1 cellular context compared by ENCODE assay signal in genomic region chr13:75329723-75330122, GRCh38.
TF ChIP-seq lines count a peak whose summit lies in the region.

No MANE protein-coding gene starts in this region.

TF ChIP-seq in HepG2, 621 proteins besides CTCF, POLR2A, EP300 and RAD21:
- no peak for TF ChIP-seq SOX13 (IDR thresholded peaks at IDR 0.05)
- TF ChIP-seq SOX13 (CRISPR knock-in tag; conservative IDR thresholded peaks at IDR 0.05 in 1 of 2, IDR thresholded peaks at IDR 0.05 in 1 of 2): peak in 1 of 2 experiments; percentile 76; a peak in 2 of 4 replicates
- no peak for TF ChIP-seq ZNF816 (CRISPR knock-in tag; IDR thresholded peaks at IDR 0.05; ENCODE audit: borderline replicate concordance)
- TF ChIP-seq GATAD2A (CRISPR knock-in tag; IDR thresholded peaks at IDR 0.05): peak; percentile 27; the same call in 1 of the 2 replicates
- peak; percentile 37; the same call in 1 of the 2 replicates for TF ChIP-seq ZNF331 (CRISPR knock-in tag; IDR thresholded peaks at IDR 0.05)
- no peak for TF ChIP-seq ZNF558 (CRISPR knock-in tag; IDR thresholded peaks at IDR 0.05; ENCODE audit: borderline replicate concordance)
- peak; percentile 62 for TF ChIP-seq HNF4A (CRISPR knock-in tag; IDR thresholded peaks at IDR 0.05)
- TF ChIP-seq TEAD3 (CRISPR knock-in tag; optimal IDR thresholded peaks at IDR 0.05; ENCODE audit: borderline replicate concordance): peak; percentile 14
- peak; percentile 88 for TF ChIP-seq CEBPB (IDR thresholded peaks at IDR 0.05; ENCODE audit: borderline replicate concordance, low read depth, low read length)
- peak; percentile 34 for TF ChIP-seq RBM22 (optimal IDR thresholded peaks at IDR 0.05; ENCODE audit: low read length)
- TF ChIP-seq, protein P1, sequence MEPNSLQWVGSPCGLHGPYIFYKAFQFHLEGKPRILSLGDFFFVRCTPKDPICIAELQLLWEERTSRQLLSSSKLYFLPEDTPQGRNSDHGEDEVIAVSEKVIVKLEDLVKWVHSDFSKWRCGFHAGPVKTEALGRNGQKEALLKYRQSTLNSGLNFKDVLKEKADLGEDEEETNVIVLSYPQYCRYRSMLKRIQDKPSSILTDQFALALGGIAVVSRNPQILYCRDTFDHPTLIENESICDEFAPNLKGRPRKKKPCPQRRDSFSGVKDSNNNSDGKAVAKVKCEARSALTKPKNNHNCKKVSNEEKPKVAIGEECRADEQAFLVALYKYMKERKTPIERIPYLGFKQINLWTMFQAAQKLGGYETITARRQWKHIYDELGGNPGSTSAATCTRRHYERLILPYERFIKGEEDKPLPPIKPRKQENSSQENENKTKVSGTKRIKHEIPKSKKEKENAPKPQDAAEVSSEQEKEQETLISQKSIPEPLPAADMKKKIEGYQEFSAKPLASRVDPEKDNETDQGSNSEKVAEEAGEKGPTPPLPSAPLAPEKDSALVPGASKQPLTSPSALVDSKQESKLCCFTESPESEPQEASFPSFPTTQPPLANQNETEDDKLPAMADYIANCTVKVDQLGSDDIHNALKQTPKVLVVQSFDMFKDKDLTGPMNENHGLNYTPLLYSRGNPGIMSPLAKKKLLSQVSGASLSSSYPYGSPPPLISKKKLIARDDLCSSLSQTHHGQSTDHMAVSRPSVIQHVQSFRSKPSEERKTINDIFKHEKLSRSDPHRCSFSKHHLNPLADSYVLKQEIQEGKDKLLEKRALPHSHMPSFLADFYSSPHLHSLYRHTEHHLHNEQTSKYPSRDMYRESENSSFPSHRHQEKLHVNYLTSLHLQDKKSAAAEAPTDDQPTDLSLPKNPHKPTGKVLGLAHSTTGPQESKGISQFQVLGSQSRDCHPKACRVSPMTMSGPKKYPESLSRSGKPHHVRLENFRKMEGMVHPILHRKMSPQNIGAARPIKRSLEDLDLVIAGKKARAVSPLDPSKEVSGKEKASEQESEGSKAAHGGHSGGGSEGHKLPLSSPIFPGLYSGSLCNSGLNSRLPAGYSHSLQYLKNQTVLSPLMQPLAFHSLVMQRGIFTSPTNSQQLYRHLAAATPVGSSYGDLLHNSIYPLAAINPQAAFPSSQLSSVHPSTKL (CRISPR knock-in tag; IDR thresholded peaks at IDR 0.05): peak; percentile 39; the same call in 1 of the 2 replicates
- TF ChIP-seq HNF4G (IDR thresholded peaks at IDR 0.05; ENCODE audit: borderline replicate concordance, low read depth, low read length): peak; percentile 56; the same call in 1 of the 2 replicates
- no peak for TF ChIP-seq HNF4G (CRISPR knock-in tag; IDR thresholded peaks at IDR 0.05; ENCODE audit: borderline replicate concordance, low read depth)
- no peak for TF ChIP-seq KAT7 (CRISPR knock-in tag; IDR thresholded peaks at IDR 0.05; ENCODE audit: borderline replicate concordance)
- TF ChIP-seq, protein P2, sequence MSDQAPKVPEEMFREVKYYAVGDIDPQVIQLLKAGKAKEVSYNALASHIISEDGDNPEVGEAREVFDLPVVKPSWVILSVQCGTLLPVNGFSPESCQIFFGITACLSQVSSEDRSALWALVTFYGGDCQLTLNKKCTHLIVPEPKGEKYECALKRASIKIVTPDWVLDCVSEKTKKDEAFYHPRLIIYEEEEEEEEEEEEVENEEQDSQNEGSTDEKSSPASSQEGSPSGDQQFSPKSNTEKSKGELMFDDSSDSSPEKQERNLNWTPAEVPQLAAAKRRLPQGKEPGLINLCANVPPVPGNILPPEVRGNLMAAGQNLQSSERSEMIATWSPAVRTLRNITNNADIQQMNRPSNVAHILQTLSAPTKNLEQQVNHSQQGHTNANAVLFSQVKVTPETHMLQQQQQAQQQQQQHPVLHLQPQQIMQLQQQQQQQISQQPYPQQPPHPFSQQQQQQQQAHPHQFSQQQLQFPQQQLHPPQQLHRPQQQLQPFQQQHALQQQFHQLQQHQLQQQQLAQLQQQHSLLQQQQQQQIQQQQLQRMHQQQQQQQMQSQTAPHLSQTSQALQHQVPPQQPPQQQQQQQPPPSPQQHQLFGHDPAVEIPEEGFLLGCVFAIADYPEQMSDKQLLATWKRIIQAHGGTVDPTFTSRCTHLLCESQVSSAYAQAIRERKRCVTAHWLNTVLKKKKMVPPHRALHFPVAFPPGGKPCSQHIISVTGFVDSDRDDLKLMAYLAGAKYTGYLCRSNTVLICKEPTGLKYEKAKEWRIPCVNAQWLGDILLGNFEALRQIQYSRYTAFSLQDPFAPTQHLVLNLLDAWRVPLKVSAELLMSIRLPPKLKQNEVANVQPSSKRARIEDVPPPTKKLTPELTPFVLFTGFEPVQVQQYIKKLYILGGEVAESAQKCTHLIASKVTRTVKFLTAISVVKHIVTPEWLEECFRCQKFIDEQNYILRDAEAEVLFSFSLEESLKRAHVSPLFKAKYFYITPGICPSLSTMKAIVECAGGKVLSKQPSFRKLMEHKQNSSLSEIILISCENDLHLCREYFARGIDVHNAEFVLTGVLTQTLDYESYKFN (CRISPR knock-in tag; conservative IDR thresholded peaks at IDR 0.05): 0 out of 2 replicates have a peak, but pooled peaks have one; percentile 29
- TF ChIP-seq ZNF646 (CRISPR knock-in tag; IDR thresholded peaks at IDR 0.05): peak; percentile 80; the same call in 1 of the 2 replicates
- no peak for TF ChIP-seq MAFK (conservative IDR thresholded peaks at IDR 0.05 in 1 of 2, IDR thresholded peaks at IDR 0.05 in 1 of 2; ENCODE audit: low read length in 2 of 2)
- TF ChIP-seq CEBPG (CRISPR knock-in tag; IDR thresholded peaks at IDR 0.05): peak; percentile 87
- TF ChIP-seq SOX5 (CRISPR knock-in tag; IDR thresholded peaks at IDR 0.05; ENCODE audit: borderline replicate concordance): peak; percentile 68
- TF ChIP-seq, protein P3, sequence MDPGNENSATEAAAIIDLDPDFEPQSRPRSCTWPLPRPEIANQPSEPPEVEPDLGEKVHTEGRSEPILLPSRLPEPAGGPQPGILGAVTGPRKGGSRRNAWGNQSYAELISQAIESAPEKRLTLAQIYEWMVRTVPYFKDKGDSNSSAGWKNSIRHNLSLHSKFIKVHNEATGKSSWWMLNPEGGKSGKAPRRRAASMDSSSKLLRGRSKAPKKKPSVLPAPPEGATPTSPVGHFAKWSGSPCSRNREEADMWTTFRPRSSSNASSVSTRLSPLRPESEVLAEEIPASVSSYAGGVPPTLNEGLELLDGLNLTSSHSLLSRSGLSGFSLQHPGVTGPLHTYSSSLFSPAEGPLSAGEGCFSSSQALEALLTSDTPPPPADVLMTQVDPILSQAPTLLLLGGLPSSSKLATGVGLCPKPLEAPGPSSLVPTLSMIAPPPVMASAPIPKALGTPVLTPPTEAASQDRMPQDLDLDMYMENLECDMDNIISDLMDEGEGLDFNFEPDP (CRISPR knock-in tag; conservative IDR thresholded peaks at IDR 0.05): no peak
- TF ChIP-seq ZBTB26 (CRISPR knock-in tag; IDR thresholded peaks at IDR 0.05; ENCODE audit: borderline replicate concordance): peak; percentile 90
- TF ChIP-seq POGZ (CRISPR knock-in tag; IDR thresholded peaks at IDR 0.05): 0 out of 2 replicates have a peak, but pooled peaks have one; percentile 30
- TF ChIP-seq NR2F6 (IDR thresholded peaks at IDR 0.05): no peak
- peak; percentile 46; the same call in 1 of the 2 replicates for TF ChIP-seq NR2F6 (CRISPR knock-in tag; IDR thresholded peaks at IDR 0.05)
- TF ChIP-seq, protein P4, sequence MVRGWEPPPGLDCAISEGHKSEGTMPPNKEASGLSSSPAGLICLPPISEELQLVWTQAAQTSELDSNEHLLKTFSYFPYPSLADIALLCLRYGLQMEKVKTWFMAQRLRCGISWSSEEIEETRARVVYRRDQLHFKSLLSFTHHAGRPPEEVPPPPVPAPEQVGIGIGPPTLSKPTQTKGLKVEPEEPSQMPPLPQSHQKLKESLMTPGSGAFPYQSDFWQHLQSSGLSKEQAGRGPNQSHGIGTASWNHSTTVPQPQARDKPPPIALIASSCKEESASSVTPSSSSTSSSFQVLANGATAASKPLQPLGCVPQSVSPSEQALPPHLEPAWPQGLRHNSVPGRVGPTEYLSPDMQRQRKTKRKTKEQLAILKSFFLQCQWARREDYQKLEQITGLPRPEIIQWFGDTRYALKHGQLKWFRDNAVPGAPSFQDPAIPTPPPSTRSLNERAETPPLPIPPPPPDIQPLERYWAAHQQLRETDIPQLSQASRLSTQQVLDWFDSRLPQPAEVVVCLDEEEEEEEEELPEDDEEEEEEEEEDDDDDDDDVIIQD (CRISPR knock-in tag; IDR thresholded peaks at IDR 0.05; ENCODE audit: low read depth): peak; percentile 36; the same call in 1 of the 2 replicates
- TF ChIP-seq ZBTB43 (CRISPR knock-in tag; conservative IDR thresholded peaks at IDR 0.05): peak; percentile 89
- TF ChIP-seq PPARG (CRISPR knock-in tag; conservative IDR thresholded peaks at IDR 0.05): 0 out of 2 replicates have a peak, but pooled peaks have one; percentile 25
- TF ChIP-seq ZNF3 (CRISPR knock-in tag; IDR thresholded peaks at IDR 0.05): peak; percentile 61; the same call in 1 of the 2 replicates
- no peak for TF ChIP-seq SOX6 (IDR thresholded peaks at IDR 0.05)
- TF ChIP-seq SOX6 (CRISPR knock-in tag; IDR thresholded peaks at IDR 0.05): peak; percentile 68; the same call in 1 of the 2 replicates
